1 cellular context compared by ENCODE assay signal in the genomic region with DNA sequence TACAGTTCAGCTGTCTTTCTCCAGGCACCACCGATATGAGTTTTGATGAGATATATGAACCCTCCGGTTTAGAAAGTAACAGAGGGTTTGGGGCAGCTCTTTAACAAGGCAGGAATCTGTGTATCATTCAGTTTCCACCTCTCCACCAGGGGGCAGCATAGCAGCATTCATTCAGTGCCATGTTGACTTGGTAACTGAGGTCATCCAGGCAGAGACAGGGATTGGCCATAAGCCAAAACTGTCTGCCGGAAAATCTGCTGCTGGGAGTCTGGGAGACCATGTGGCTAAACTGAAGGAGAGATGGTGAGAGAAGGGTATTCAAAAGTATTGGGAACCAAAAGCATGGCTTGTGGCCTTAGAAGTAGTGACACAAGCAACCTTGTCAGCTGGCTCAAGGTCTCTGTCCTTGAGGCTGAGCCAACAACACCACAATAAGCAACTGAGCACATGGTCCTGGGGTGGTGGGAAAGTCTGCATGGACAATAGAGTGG.
A peak's percentile ranks its signal among the peaks of the same experiment; 100 is the strongest.
TF ChIP-seq lines count a peak whose summit lies in the region.

No MANE protein-coding gene starts in this region.

TF ChIP-seq in HepG2, 621 proteins besides CTCF, POLR2A, EP300 and RAD21 (continued from another document and continues in another):
- TF ChIP-seq NR2F6 (IDR thresholded peaks at IDR 0.05) (no peak), NR2F6 (CRISPR knock-in tag; IDR thresholded peaks at IDR 0.05) (0 out of 2 replicates have a peak, but pooled peaks have one; percentile 25), STAG1 (CRISPR knock-in tag; IDR thresholded peaks at IDR 0.05) (peak; percentile 47; the same call in 1 of the 2 replicates), ZNF891 (CRISPR knock-in tag; IDR thresholded peaks at IDR 0.05) (no peak), ZNF552 (CRISPR knock-in tag; IDR thresholded peaks at IDR 0.05; ENCODE audit: borderline replicate concordance) (no peak), CAMTA2 (CRISPR knock-in tag; IDR thresholded peaks at IDR 0.05; ENCODE audit: borderline replicate concordance) (no peak), KLF15 (CRISPR knock-in tag; IDR thresholded peaks at IDR 0.05; ENCODE audit: borderline replicate concordance) (no peak), ZNF451 (CRISPR knock-in tag; IDR thresholded peaks at IDR 0.05) (no peak), ZNF557 (CRISPR knock-in tag; IDR thresholded peaks at IDR 0.05) (no peak), ZC3H13 (CRISPR knock-in tag; IDR thresholded peaks at IDR 0.05) (no peak), ZNF558 (CRISPR knock-in tag; IDR thresholded peaks at IDR 0.05; ENCODE audit: borderline replicate concordance) (no peak), NR1H2 (CRISPR knock-in tag; IDR thresholded peaks at IDR 0.05; ENCODE audit: borderline replicate concordance, low read depth) (no peak), CCAR2 (optimal IDR thresholded peaks at IDR 0.05; ENCODE audit: low read depth, low read length) (no peak), ZNF598 (CRISPR knock-in tag; IDR thresholded peaks at IDR 0.05; ENCODE audit: borderline replicate concordance) (no peak), RCOR2 (CRISPR knock-in tag; IDR thresholded peaks at IDR 0.05) (no peak), RELA (CRISPR knock-in tag; IDR thresholded peaks at IDR 0.05) (no peak), PLRG1 (conservative IDR thresholded peaks at IDR 0.05) (no peak), POLR2AphosphoS5 (IDR thresholded peaks at IDR 0.05; ENCODE audit: low read depth, low read length) (no peak), ZNF644 (CRISPR knock-in tag; IDR thresholded peaks at IDR 0.05; ENCODE audit: low read depth) (0 out of 2 replicates have a peak, but pooled peaks have one; percentile 51), ZNF160 (CRISPR knock-in tag; IDR thresholded peaks at IDR 0.05) (no peak), MTF2 (CRISPR knock-in tag; IDR thresholded peaks at IDR 0.05; ENCODE audit: borderline replicate concordance) (no peak), ONECUT2 (CRISPR knock-in tag; IDR thresholded peaks at IDR 0.05) (no peak), EEA1 (CRISPR knock-in tag; IDR thresholded peaks at IDR 0.05; ENCODE audit: borderline replicate concordance) (no peak), FOXA3 (CRISPR knock-in tag; IDR thresholded peaks at IDR 0.05) (0 out of 2 replicates have a peak, but pooled peaks have one; percentile 35), ZNF850 (CRISPR knock-in tag; conservative IDR thresholded peaks at IDR 0.05) (no peak), PCBP2 (optimal IDR thresholded peaks at IDR 0.05; ENCODE audit: low read depth, low read length, poor library complexity, severe bottlenecking) (no peak), ZNF615 (CRISPR knock-in tag; IDR thresholded peaks at IDR 0.05; ENCODE audit: borderline replicate concordance) (no peak), ZBTB8A (CRISPR knock-in tag; IDR thresholded peaks at IDR 0.05; ENCODE audit: borderline replicate concordance, low read depth) (no peak), NFKBIZ (CRISPR knock-in tag; IDR thresholded peaks at IDR 0.05) (no peak), ZNF766 (CRISPR knock-in tag; IDR thresholded peaks at IDR 0.05; ENCODE audit: borderline replicate concordance) (no peak), JUN (CRISPR knock-in tag; IDR thresholded peaks at IDR 0.05) (0 out of 2 replicates have a peak, but pooled peaks have one; percentile 36), MIXL1 (CRISPR knock-in tag; IDR thresholded peaks at IDR 0.05) (no peak), TBX2 (CRISPR knock-in tag; IDR thresholded peaks at IDR 0.05; ENCODE audit: borderline replicate concordance) (no peak), ZNF367 (CRISPR knock-in tag; IDR thresholded peaks at IDR 0.05; ENCODE audit: borderline replicate concordance) (no peak), SRSF1 (optimal IDR thresholded peaks at IDR 0.05; ENCODE audit: low read depth, low read length) (no peak), ZSCAN9 (CRISPR knock-in tag; IDR thresholded peaks at IDR 0.05; ENCODE audit: borderline replicate concordance) (no peak), PHF20 (CRISPR knock-in tag; IDR thresholded peaks at IDR 0.05) (no peak), ZNF350 (CRISPR knock-in tag; IDR thresholded peaks at IDR 0.05; ENCODE audit: borderline replicate concordance, low read depth) (0 out of 2 replicates have a peak, but pooled peaks have one; percentile 39), HOXA7 (CRISPR knock-in tag; IDR thresholded peaks at IDR 0.05) (no peak), PHF5A (CRISPR knock-in tag; IDR thresholded peaks at IDR 0.05; ENCODE audit: low read depth, unreplicated experiment) (no peak), PTBP1 (IDR thresholded peaks at IDR 0.05; ENCODE audit: low read depth, low read length, poor library complexity, severe bottlenecking) (no peak), ZFX (CRISPR knock-in tag; IDR thresholded peaks at IDR 0.05; ENCODE audit: low read depth) (no peak), GPN1 (CRISPR knock-in tag; IDR thresholded peaks at IDR 0.05; ENCODE audit: borderline replicate concordance) (no peak), ZNF619 (CRISPR knock-in tag; IDR thresholded peaks at IDR 0.05) (no peak; the same call in 1 of the 2 replicates), ASH2L (IDR thresholded peaks at IDR 0.05; ENCODE audit: insufficient read length, low read depth, low read length) (no peak), ZNF10 (CRISPR knock-in tag; IDR thresholded peaks at IDR 0.05; ENCODE audit: borderline replicate concordance, low read depth) (no peak)
- TF ChIP-seq, protein P1, sequence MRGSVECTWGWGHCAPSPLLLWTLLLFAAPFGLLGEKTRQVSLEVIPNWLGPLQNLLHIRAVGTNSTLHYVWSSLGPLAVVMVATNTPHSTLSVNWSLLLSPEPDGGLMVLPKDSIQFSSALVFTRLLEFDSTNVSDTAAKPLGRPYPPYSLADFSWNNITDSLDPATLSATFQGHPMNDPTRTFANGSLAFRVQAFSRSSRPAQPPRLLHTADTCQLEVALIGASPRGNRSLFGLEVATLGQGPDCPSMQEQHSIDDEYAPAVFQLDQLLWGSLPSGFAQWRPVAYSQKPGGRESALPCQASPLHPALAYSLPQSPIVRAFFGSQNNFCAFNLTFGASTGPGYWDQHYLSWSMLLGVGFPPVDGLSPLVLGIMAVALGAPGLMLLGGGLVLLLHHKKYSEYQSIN (CRISPR knock-in tag; IDR thresholded peaks at IDR 0.05; ENCODE audit: borderline replicate concordance), result no peak
- TF ChIP-seq, protein P2, sequence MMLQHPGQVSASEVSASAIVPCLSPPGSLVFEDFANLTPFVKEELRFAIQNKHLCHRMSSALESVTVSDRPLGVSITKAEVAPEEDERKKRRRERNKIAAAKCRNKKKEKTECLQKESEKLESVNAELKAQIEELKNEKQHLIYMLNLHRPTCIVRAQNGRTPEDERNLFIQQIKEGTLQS (CRISPR knock-in tag; IDR thresholded peaks at IDR 0.05), result no peak
- TF ChIP-seq, protein P3, sequence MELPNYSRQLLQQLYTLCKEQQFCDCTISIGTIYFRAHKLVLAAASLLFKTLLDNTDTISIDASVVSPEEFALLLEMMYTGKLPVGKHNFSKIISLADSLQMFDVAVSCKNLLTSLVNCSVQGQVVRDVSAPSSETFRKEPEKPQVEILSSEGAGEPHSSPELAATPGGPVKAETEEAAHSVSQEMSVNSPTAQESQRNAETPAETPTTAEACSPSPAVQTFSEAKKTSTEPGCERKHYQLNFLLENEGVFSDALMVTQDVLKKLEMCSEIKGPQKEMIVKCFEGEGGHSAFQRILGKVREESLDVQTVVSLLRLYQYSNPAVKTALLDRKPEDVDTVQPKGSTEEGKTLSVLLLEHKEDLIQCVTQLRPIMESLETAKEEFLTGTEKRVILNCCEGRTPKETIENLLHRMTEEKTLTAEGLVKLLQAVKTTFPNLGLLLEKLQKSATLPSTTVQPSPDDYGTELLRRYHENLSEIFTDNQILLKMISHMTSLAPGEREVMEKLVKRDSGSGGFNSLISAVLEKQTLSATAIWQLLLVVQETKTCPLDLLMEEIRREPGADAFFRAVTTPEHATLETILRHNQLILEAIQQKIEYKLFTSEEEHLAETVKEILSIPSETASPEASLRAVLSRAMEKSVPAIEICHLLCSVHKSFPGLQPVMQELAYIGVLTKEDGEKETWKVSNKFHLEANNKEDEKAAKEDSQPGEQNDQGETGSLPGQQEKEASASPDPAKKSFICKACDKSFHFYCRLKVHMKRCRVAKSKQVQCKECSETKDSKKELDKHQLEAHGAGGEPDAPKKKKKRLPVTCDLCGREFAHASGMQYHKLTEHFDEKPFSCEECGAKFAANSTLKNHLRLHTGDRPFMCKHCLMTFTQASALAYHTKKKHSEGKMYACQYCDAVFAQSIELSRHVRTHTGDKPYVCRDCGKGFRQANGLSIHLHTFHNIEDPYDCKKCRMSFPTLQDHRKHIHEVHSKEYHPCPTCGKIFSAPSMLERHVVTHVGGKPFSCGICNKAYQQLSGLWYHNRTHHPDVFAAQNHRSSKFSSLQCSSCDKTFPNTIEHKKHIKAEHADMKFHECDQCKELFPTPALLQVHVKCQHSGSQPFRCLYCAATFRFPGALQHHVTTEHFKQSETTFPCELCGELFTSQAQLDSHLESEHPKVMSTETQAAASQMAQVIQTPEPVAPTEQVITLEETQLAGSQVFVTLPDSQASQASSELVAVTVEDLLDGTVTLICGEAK (IDR thresholded peaks at IDR 0.05), result no peak
- TF ChIP-seq, protein P3 (CRISPR knock-in tag; IDR thresholded peaks at IDR 0.05), result no peak
- TF ChIP-seq, protein P4, sequence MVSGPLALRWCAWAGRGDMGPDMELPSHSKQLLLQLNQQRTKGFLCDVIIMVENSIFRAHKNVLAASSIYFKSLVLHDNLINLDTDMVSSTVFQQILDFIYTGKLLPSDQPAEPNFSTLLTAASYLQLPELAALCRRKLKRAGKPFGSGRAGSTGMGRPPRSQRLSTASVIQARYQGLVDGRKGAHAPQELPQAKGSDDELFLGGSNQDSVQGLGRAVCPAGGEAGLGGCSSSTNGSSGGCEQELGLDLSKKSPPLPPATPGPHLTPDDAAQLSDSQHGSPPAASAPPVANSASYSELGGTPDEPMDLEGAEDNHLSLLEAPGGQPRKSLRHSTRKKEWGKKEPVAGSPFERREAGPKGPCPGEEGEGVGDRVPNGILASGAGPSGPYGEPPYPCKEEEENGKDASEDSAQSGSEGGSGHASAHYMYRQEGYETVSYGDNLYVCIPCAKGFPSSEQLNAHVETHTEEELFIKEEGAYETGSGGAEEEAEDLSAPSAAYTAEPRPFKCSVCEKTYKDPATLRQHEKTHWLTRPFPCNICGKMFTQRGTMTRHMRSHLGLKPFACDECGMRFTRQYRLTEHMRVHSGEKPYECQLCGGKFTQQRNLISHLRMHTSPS (CRISPR knock-in tag; IDR thresholded peaks at IDR 0.05; ENCODE audit: low read depth), result no peak
- TF ChIP-seq, protein P5, sequence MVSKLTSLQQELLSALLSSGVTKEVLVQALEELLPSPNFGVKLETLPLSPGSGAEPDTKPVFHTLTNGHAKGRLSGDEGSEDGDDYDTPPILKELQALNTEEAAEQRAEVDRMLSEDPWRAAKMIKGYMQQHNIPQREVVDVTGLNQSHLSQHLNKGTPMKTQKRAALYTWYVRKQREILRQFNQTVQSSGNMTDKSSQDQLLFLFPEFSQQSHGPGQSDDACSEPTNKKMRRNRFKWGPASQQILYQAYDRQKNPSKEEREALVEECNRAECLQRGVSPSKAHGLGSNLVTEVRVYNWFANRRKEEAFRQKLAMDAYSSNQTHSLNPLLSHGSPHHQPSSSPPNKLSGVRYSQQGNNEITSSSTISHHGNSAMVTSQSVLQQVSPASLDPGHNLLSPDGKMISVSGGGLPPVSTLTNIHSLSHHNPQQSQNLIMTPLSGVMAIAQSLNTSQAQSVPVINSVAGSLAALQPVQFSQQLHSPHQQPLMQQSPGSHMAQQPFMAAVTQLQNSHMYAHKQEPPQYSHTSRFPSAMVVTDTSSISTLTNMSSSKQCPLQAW (CRISPR knock-in tag; IDR thresholded peaks at IDR 0.05), result no peak
- TF ChIP-seq, protein P6, sequence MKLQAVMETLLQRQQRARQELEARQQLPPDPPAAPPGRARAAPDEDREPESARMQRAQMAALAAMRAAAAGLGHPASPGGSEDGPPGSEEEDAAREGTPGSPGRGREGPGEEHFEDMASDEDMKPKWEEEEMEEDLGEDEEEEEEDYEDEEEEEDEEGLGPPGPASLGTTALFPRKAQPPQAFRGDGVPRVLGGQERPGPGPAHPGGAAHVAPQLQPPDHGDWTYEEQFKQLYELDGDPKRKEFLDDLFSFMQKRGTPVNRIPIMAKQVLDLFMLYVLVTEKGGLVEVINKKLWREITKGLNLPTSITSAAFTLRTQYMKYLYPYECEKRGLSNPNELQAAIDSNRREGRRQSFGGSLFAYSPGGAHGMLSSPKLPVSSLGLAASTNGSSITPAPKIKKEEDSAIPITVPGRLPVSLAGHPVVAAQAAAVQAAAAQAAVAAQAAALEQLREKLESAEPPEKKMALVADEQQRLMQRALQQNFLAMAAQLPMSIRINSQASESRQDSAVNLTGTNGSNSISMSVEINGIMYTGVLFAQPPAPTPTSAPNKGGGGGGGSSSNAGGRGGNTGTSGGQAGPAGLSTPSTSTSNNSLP (IDR thresholded peaks at IDR 0.05; ENCODE audit: low read depth, low read length), result no peak
- TF ChIP-seq, protein P7, sequence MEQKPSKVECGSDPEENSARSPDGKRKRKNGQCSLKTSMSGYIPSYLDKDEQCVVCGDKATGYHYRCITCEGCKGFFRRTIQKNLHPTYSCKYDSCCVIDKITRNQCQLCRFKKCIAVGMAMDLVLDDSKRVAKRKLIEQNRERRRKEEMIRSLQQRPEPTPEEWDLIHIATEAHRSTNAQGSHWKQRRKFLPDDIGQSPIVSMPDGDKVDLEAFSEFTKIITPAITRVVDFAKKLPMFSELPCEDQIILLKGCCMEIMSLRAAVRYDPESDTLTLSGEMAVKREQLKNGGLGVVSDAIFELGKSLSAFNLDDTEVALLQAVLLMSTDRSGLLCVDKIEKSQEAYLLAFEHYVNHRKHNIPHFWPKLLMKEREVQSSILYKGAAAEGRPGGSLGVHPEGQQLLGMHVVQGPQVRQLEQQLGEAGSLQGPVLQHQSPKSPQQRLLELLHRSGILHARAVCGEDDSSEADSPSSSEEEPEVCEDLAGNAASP (CRISPR knock-in tag; IDR thresholded peaks at IDR 0.05; ENCODE audit: borderline replicate concordance), result peak; percentile 66; the same call in 1 of the 2 replicates
